Comparison of ENCODE assay signal across 11 cellular contexts in genomic region chr14:73763396-73763795, GRCh38. TPM values are rescaled to one million over a fixed set of nuclear protein-coding genes. Genes with fewer than 3 reads are reported as not detected.
DNase-seq lines count a peak whose midpoint lies in the region; ATAC-seq and TF ChIP-seq lines count a peak whose summit lies in the region.
"Had no signal": no experiment of that assay in that cellular context is flagged by ENCODE, and none has a peak within 500 bp of the region (broad histone marks: within the 10 kb centered on the region; RNA-seq: fewer than 3 reads in every experiment).

No MANE protein-coding gene starts in this region.

- H3K4me3 ChIP-seq in breast epithelium (no peak overlapping the region), liver (ENCODE audit: low read depth in 1 of 3, low read length in 3 of 3) (no peak overlapping the region), thyroid gland (replicated peaks in 1 of 3) (no peak overlapping the region)
- H3K4me3 ChIP-seq: GM23338 had no signal

- TF ChIP-seq CTCF in breast epithelium (IDR thresholded peaks at IDR 0.05) = no peak
- no peak for TF ChIP-seq CTCF in MCF 10A (IDR thresholded peaks at IDR 0.05; ENCODE audit: unreplicated experiment)
- no peak for TF ChIP-seq CTCF in liver (IDR thresholded peaks at IDR 0.05; ENCODE audit: low read depth, low read length, missing input control)
- no peak for TF ChIP-seq CTCF in thyroid gland (IDR thresholded peaks at IDR 0.05)

- H3K36me3 Mint-ChIP-seq in MCF 10A (ENCODE audit: insufficient read depth, unreplicated experiment) (peaks cover 9% of the 10 kb centered on the region), T-helper 17 cell (ENCODE audit: low read depth) (peaks cover 3% of the 10 kb centered on the region)

- H3K4me1 Mint-ChIP-seq in MCF 10A (ENCODE audit: insufficient read depth, unreplicated experiment) = peaks cover 28% of the 10 kb centered on the region
- H3K4me1 Mint-ChIP-seq in T-helper 17 cell = peaks cover 45% of the 10 kb centered on the region

- CTCF ChIA-PET in MCF 10A (lab: Yijun Ruan, JAX) = no interaction called here

- TF ChIP-seq POLR2A in breast epithelium (IDR thresholded peaks at IDR 0.05) (no peak), thyroid gland (IDR thresholded peaks at IDR 0.05) (peak in 1 of 2 donors; percentile 19)

- peak overlapping the region; percentile 96 for H3K27ac ChIP-seq in breast epithelium
- H3K27ac ChIP-seq in liver (ENCODE audit: low read depth in 1 of 2, low read length in 2 of 2) = peak overlapping the region; percentile 90 to 94
- peak overlapping the region; percentile 90 to 99 (median 97) for H3K27ac ChIP-seq in thyroid gland

- no peaks in the 10 kb centered on the region for H3K27me3 ChIP-seq in breast epithelium
- no peaks in the 10 kb centered on the region for H3K27me3 ChIP-seq in liver (ENCODE audit: control insufficient read depth in 4 of 4, insufficient read depth in 4 of 4, low read length in 3 of 4)
- H3K27me3 ChIP-seq in thyroid gland = no peaks in the 10 kb centered on the region

- H3K27me3 Mint-ChIP-seq in MCF 10A (ENCODE audit: insufficient read depth, unreplicated experiment) (no peaks in the 10 kb centered on the region), T-helper 17 cell (no peaks in the 10 kb centered on the region)

- H3K9ac ChIP-seq in liver (ENCODE audit: low read depth in 1 of 2, low read length in 2 of 2) = no peak overlapping the region

- H3K4me1 ChIP-seq in breast epithelium (peaks cover 8 to 51% of the 10 kb centered on the region in 2 donors), liver (ENCODE audit: control insufficient read depth in 4 of 4, insufficient read depth in 4 of 4, low read length in 3 of 4) (peaks cover 35 to 59% (median 49%) of the 10 kb centered on the region in 4 donors), thyroid gland (peaks cover 62 to 63% of the 10 kb centered on the region in 2 donors)

- H3K4me3 Mint-ChIP-seq in MCF 10A (ENCODE audit: unreplicated experiment) (no peak overlapping the region), T-helper 17 cell (peak overlapping the region; percentile 86)
- H3K4me3 Mint-ChIP-seq: GM23338 had no signal

- ATAC-seq in T-helper 17 cell = no peak
- ATAC-seq in GM19023 (IDR thresholded peaks at IDR 0.05; ENCODE audit: unreplicated experiment) = no peak
- ATAC-seq: GM23338 had no signal

- POLR2A ChIA-PET in MCF 10A (lab: Yijun Ruan, JAX) = interaction anchor here (1.4 to 12.5 kb wide), 3 partner anchors 9 to 125 kb away, joined by 4 to 480 read pairs (median 132); no protein-coding TSS in a partner anchor

- H3K9me3 ChIP-seq in breast epithelium (no peaks in the 10 kb centered on the region), T-helper 17 cell (ENCODE audit: control insufficient read depth, low read length, poor library complexity, severe bottlenecking) (no peaks in the 10 kb centered on the region), liver (ENCODE audit: control insufficient read depth in 4 of 4, low read length in 3 of 4) (no peaks in the 10 kb centered on the region), thyroid gland (no peaks in the 10 kb centered on the region)

- H3K36me3 ChIP-seq in breast epithelium (no peaks in the 10 kb centered on the region), liver (ENCODE audit: control insufficient read depth in 4 of 4, insufficient read depth in 3 of 4, low read depth in 1 of 4, low read length in 3 of 4) (no peaks in the 10 kb centered on the region), thyroid gland (no peaks in the 10 kb centered on the region)

- in situ Hi-C loops in ACHN (cut with HindIII; ENCODE audit: low pct_ligation_motif_present, low pct_unique_long_range_greater_than_20kb, low sequenced_read_pairs) = no loop called here

- H3K27ac Mint-ChIP-seq in MCF 10A (ENCODE audit: low read depth, unreplicated experiment) (no peak overlapping the region), T-helper 17 cell (peak overlapping the region; percentile 97)
- H3K27ac Mint-ChIP-seq: GM23338 had no signal

- no TSS peak for BruUV-seq in MCF 10A (replicated peaks; lab: Mats Ljungman, UMichigan)

- intact Hi-C loops in breast epithelium (cut with DNase I; ENCODE audit: low total_unique reads) = no loop called here
- intact Hi-C loops in MCF 10A (cut with micrococcal nuclease) = no loop called here
- intact Hi-C loops in thyroid gland (cut with DNase I) = no loop called here

- DNase-seq in breast epithelium (ENCODE audit: low spot score in 2 of 2) (no peak), MCF 10A (ENCODE audit: unreplicated experiment) (no peak), T-helper 17 cell (no peak), thyroid gland (peak; percentile 50 to 52), D341Med (ENCODE audit: low spot score) (no peak), ACHN (no peak)
- DNase-seq: effector CD8-positive, alpha-beta T cell; NCI-H1105 had no signal

- no peaks in the 10 kb centered on the region for H3K9me3 Mint-ChIP-seq in MCF 10A (ENCODE audit: unreplicated experiment)
- H3K9me3 Mint-ChIP-seq: GM23338 had no signal

- TF ChIP-seq RAD21 in liver (IDR thresholded peaks at IDR 0.05) = peak; percentile 54 to 64

- WGBS in liver = 32% methylated on average over 3 of the region's 3 CpGs
- 36 to 60% methylated on average over 3 of the region's 3 CpGs for WGBS in thyroid gland, 2 donors

TF ChIP-seq in liver, 16 proteins besides CTCF, POLR2A, EP300 and RAD21:
- TF ChIP-seq SP1 (IDR thresholded peaks at IDR 0.05) (peak; percentile 92), YY1 (IDR thresholded peaks at IDR 0.05) (peak; percentile 71), JUND (IDR thresholded peaks at IDR 0.05) (peak in 1 of 2 donors; percentile 63), RXRA (IDR thresholded peaks at IDR 0.05) (peak; percentile 86 to 93), NR2F2 (IDR thresholded peaks at IDR 0.05) (peak; percentile 49), MAX (IDR thresholded peaks at IDR 0.05) (peak; percentile 98), EGR1 (IDR thresholded peaks at IDR 0.05; ENCODE audit: low read depth in 2 of 2) (peak in 1 of 2 donors; percentile 81), FOXA2 (IDR thresholded peaks at IDR 0.05) (peak; percentile 100), FOXA1 (IDR thresholded peaks at IDR 0.05) (peak; percentile 100), HNF4G (IDR thresholded peaks at IDR 0.05) (no peak), ZBTB33 (IDR thresholded peaks at IDR 0.05) (peak; percentile 65), ATF3 (IDR thresholded peaks at IDR 0.05) (no peak), GABPA (IDR thresholded peaks at IDR 0.05 in 1 of 2, conservative IDR thresholded peaks at IDR 0.05 in 1 of 2) (no peak), TAF1 (conservative IDR thresholded peaks at IDR 0.05) (no peak), HNF4A (conservative IDR thresholded peaks at IDR 0.05) (peak; percentile 81 to 89)
- TF ChIP-seq, protein P1, sequence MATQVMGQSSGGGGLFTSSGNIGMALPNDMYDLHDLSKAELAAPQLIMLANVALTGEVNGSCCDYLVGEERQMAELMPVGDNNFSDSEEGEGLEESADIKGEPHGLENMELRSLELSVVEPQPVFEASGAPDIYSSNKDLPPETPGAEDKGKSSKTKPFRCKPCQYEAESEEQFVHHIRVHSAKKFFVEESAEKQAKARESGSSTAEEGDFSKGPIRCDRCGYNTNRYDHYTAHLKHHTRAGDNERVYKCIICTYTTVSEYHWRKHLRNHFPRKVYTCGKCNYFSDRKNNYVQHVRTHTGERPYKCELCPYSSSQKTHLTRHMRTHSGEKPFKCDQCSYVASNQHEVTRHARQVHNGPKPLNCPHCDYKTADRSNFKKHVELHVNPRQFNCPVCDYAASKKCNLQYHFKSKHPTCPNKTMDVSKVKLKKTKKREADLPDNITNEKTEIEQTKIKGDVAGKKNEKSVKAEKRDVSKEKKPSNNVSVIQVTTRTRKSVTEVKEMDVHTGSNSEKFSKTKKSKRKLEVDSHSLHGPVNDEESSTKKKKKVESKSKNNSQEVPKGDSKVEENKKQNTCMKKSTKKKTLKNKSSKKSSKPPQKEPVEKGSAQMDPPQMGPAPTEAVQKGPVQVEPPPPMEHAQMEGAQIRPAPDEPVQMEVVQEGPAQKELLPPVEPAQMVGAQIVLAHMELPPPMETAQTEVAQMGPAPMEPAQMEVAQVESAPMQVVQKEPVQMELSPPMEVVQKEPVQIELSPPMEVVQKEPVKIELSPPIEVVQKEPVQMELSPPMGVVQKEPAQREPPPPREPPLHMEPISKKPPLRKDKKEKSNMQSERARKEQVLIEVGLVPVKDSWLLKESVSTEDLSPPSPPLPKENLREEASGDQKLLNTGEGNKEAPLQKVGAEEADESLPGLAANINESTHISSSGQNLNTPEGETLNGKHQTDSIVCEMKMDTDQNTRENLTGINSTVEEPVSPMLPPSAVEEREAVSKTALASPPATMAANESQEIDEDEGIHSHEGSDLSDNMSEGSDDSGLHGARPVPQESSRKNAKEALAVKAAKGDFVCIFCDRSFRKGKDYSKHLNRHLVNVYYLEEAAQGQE (IDR thresholded peaks at IDR 0.05) = peak; percentile 78

RNA-seq across cellular contexts. Expression of gene PNMA1, which starts 49.2 kb away (rescaled TPM):
- total RNA-seq in breast epithelium (10 to 100 TPM; 12.1 to 19.3 (median 19.2) TPM), MCF 10A (2022) (43.3 and 46.3 TPM in 2 replicates), T-helper 17 cell (10 to 100 TPM; 42.0 to 53.7 TPM), liver (10 to 100 TPM in 1 of 2 donors, 1 to 10 TPM in 1; 2.3 to 10.4 TPM), thyroid gland (10 to 100 TPM; 21.7 to 27.7 (median 24.7) TPM)
- 1 to 10 TPM; 2.8 to 4.0 TPM for polyA plus RNA-seq in liver

Comparison
In these comparisons a context has a peak if more than half of its experiments do, and no peak if none do; other contexts are left out.
1. DNase-seq: peak in thyroid gland (2 of 2); none in breast epithelium (0 of 2), MCF 10A (single experiment), T-helper 17 cell (0 of 3), D341Med (single experiment) and ACHN (single experiment).
2. Peak in every context shown above with its lines, with median percentiles within 50 percentile points of each other: H3K27ac ChIP-seq.